ENCODE assay signal across 13 cellular contexts in the genomic region with DNA sequence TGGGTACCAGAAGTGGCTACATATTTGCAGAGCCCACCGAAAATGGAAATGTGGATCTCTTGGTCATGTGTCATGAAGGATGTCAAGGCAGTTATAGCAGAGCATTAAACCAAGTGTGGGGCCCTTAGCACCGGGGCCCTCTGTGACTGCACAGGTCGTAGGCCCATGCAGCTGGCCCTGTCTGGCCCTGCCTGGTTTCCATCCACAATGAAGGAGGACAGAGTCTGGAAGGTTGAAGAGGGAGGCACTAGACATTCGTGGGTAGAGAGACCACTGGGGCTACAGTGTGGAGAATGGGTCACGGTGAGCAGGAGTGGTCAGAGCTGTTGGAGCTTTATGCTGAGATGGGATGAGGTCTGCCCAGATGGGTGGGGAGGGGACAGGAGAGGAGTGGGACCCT. TPM values are rescaled to one million over a fixed set of nuclear protein-coding genes. Genes with fewer than 3 reads are reported as not detected.
DNase-seq lines count a peak whose midpoint lies in the region; ATAC-seq, FAIRE-seq and TF ChIP-seq lines count a peak whose summit lies in the region.
"Not testable (repeated sequence)": the region's sequence is repeated elsewhere in the genome, so short reads cannot be mapped to it uniquely, and the experiment has no call there.
"Had no signal": no experiment of that assay in that cellular context is flagged by ENCODE, and none has a peak within 500 bp of the region (broad histone marks: within the 10 kb centered on the region; RNA-seq: fewer than 3 reads in every experiment).

No MANE protein-coding gene starts in this region.

- H3K36me3 ChIP-seq in astrocyte (ENCODE audit: insufficient read depth, low read length); esophagus (ENCODE audit: control insufficient read depth in 2 of 2, insufficient read depth in 2 of 2, low read length in 1 of 2); vagina: not testable (repeated sequence)

- H3K27me3 ChIP-seq in astrocyte (ENCODE audit: insufficient read depth, low read length); esophagus (ENCODE audit: control insufficient read depth in 1 of 2, insufficient read depth in 2 of 2, low read length in 2 of 2); vagina: not testable (repeated sequence)

- not testable (repeated sequence) for H3K79me2 ChIP-seq in astrocyte (ENCODE audit: insufficient read depth, low read length)

- not testable (repeated sequence) for H3K4me2 ChIP-seq in astrocyte (ENCODE audit: low read length)

- not testable (repeated sequence) for H3K4me1 ChIP-seq in astrocyte (ENCODE audit: insufficient read depth, low read length); esophagus (ENCODE audit: control insufficient read depth in 2 of 2, insufficient read depth in 2 of 2, low read length in 1 of 2); vagina

- not testable (repeated sequence) for H3K27me3 Mint-ChIP-seq in astrocyte (ENCODE audit: low read depth, unreplicated experiment)

- H3K4me3 Mint-ChIP-seq in astrocyte (ENCODE audit: unreplicated experiment) = peak overlapping the region; percentile 40
- not testable (repeated sequence) for H3K4me3 Mint-ChIP-seq in stimulated activated effector memory CD8-positive, alpha-beta T cell treated with anti-CD3 and anti-CD28 coated beads, Interleukin-12 subunit alpha, Interleukin-12 subunit beta, amount 100 ng/mL, for 72 hours

- not testable (repeated sequence) for DNase-seq in HTR-8/SVneo (ENCODE audit: insufficient read length, low spot score); astrocyte (ENCODE audit: low read depth); left lobe of liver (ENCODE audit: low spot score); stimulated activated effector memory CD8-positive, alpha-beta T cell treated with anti-CD3 and anti-CD28 coated beads, Interleukin-12 subunit alpha, Interleukin-12 subunit beta, amount 100 ng/mL, for 72 hours (ENCODE audit: low spot score in 2 of 2)
- peak; percentile 31 to 80 for DNase-seq in vagina (ENCODE audit: extremely low spot score in 2 of 2)

- not testable (repeated sequence) for H3K9ac ChIP-seq in astrocyte (ENCODE audit: low read length)

- not testable (repeated sequence) for H4K20me1 ChIP-seq in astrocyte (ENCODE audit: insufficient read depth, low read length)

- not testable (repeated sequence) for H3K4me1 Mint-ChIP-seq in astrocyte (ENCODE audit: low read depth, unreplicated experiment); stimulated activated effector memory CD8-positive, alpha-beta T cell treated with anti-CD3 and anti-CD28 coated beads, Interleukin-12 subunit alpha, Interleukin-12 subunit beta, amount 100 ng/mL, for 72 hours

- H3K9me3 Mint-ChIP-seq in astrocyte (ENCODE audit: unreplicated experiment); stimulated activated effector memory CD8-positive, alpha-beta T cell treated with anti-CD3 and anti-CD28 coated beads, Interleukin-12 subunit alpha, Interleukin-12 subunit beta, amount 100 ng/mL, for 72 hours: not testable (repeated sequence)

- intact Hi-C loops in vagina (cut with DNase I) = not testable (repeated sequence)

- peak; percentile 27 for ATAC-seq in left lobe of liver
- ATAC-seq in stimulated activated effector memory CD8-positive, alpha-beta T cell treated with anti-CD3 and anti-CD28 coated beads, Interleukin-12 subunit alpha, Interleukin-12 subunit beta, amount 100 ng/mL, for 72 hours = not testable (repeated sequence)

- not testable (repeated sequence) for H3K27ac ChIP-seq in astrocyte (ENCODE audit: low read depth, low read length); vagina
- H3K27ac ChIP-seq in esophagus (ENCODE audit: low read depth in 2 of 2, low read length in 1 of 2) = peak overlapping the region; percentile 77 to 89

- 78 to 83% methylated on average over 4 to 5 of the region's 5 CpGs for WGBS in esophagus, 2 donors

- TF ChIP-seq CTCF in astrocyte (IDR thresholded peaks at IDR 0.05; ENCODE audit: insufficient read depth, low read depth, low read length); vagina (IDR thresholded peaks at IDR 0.05): not testable (repeated sequence)

- TF ChIP-seq POLR2A in vagina (IDR thresholded peaks at IDR 0.05) = not testable (repeated sequence)

- H3K36me3 Mint-ChIP-seq in astrocyte (ENCODE audit: low read depth, unreplicated experiment); stimulated activated effector memory CD8-positive, alpha-beta T cell treated with anti-CD3 and anti-CD28 coated beads, Interleukin-12 subunit alpha, Interleukin-12 subunit beta, amount 100 ng/mL, for 72 hours: not testable (repeated sequence)

- not testable (repeated sequence) for H3K27ac Mint-ChIP-seq in astrocyte (ENCODE audit: unreplicated experiment)
- H3K27ac Mint-ChIP-seq in stimulated activated effector memory CD8-positive, alpha-beta T cell treated with anti-CD3 and anti-CD28 coated beads, Interleukin-12 subunit alpha, Interleukin-12 subunit beta, amount 100 ng/mL, for 72 hours = peak overlapping the region; percentile 45

- H3K4me3 ChIP-seq in astrocyte (ENCODE audit: insufficient read depth, low read depth, low read length); esophagus (ENCODE audit: low read depth in 1 of 2, low read length in 2 of 2); vagina: not testable (repeated sequence)

- not testable (repeated sequence) for H3K9me3 ChIP-seq in astrocyte (ENCODE audit: insufficient read depth, low read depth, low read length); esophagus (ENCODE audit: control insufficient read depth in 2 of 2, insufficient read depth in 1 of 2, low read depth in 1 of 2, low read length in 1 of 2); vagina

- not testable (repeated sequence) for H2AFZ ChIP-seq in astrocyte (ENCODE audit: low read depth, low read length)

- FAIRE-seq in HTR-8/SVneo (lab: Jason Lieb, UNC) = peak; percentile 77
- not testable (repeated sequence) for FAIRE-seq in astrocyte (lab: Jason Lieb, UNC)

RNA-seq across cellular contexts. Expression of a gene that starts 9.6 kb away (rescaled TPM):
- total RNA-seq in astrocyte (not detected in 2 replicates), left lobe of liver (0.18 TPM), vagina (1.2 TPM)
- polyA plus RNA-seq in esophagus = 10 to 100 TPM; 13.4 to 28.2 TPM
- total RNA-seq: CD4-positive, alpha-beta memory T cell; Daoy; G401; GM23338; H4; H9 had no signal
- polyA plus RNA-seq: A549; CD4-positive, alpha-beta memory T cell; GM23338 had no signal
